In genomic region chr4:76753814-76754213, GRCh38 we compare ENCODE assay signal across 12 cellular contexts.
DNase-seq lines count a peak whose midpoint lies in the region; ATAC-seq and TF ChIP-seq lines count a peak whose summit lies in the region.
"Had no signal": no experiment of that assay in that cellular context is flagged by ENCODE, and none has a peak within 500 bp of the region (broad histone marks: within the 10 kb centered on the region; RNA-seq: fewer than 3 reads in every experiment).

No MANE protein-coding gene starts in this region.

- DNase-seq in AG10803 (ENCODE audit: low read depth) (peak; percentile 96), SJSA1 (ENCODE audit: low read depth in 1 of 2, low spot score in 2 of 2) (peak; percentile 84 to 92), esophagus squamous epithelium (lab: John Stamatoyannopoulos, UW) (no peak), neural crest cell (ENCODE audit: low read depth, low spot score) (peak; percentile 12)
- no peak for DNase-seq in CD4-positive, alpha-beta memory T cell
- no peak for DNase-seq in stimulated activated naive CD4-positive, alpha-beta T cell treated with Interleukin-2 at 50 U/mL for 16 hours (lab: John Stamatoyannopoulos, UW)
- DNase-seq: activated T-cell treated with anti-CD3 and anti-CD28 coated beads, Interleukin-2, amount 50 U/mL, for 48 hours; Caco-2; NCI-H1694 had no signal

- H3K4me3 ChIP-seq in AG10803 (ENCODE audit: low read length) (peak overlapping the region; percentile 8; the same call in 1 of the 2 replicates), SJSA1 (peak overlapping the region; percentile 13), esophagus squamous epithelium (peak overlapping the region in 1 of 4 donors; percentile 5)
- H3K4me3 ChIP-seq in CD4-positive, alpha-beta memory T cell (ENCODE audit: low read length in 2 of 2): no peak overlapping the region

- H3K27me3 Mint-ChIP-seq in neural crest cell (ENCODE audit: low read depth): no peaks in the 10 kb centered on the region
- H3K27me3 Mint-ChIP-seq in CD4-positive, alpha-beta memory T cell: peaks cover 18 to 24% of the 10 kb centered on the region in 2 donors

- peaks cover 55% of the 10 kb centered on the region for H3K4me1 Mint-ChIP-seq in neural crest cell
- no peaks in the 10 kb centered on the region for H3K4me1 Mint-ChIP-seq in CD4-positive, alpha-beta memory T cell

- H3K4me1 ChIP-seq in SJSA1 (replicated peaks) (peaks cover 56% of the 10 kb centered on the region), esophagus squamous epithelium (peaks cover 0 to 30% (median 12%) of the 10 kb centered on the region in 3 donors)
- H3K4me1 ChIP-seq in CD4-positive, alpha-beta memory T cell (ENCODE audit: insufficient read depth, low read length): no peaks in the 10 kb centered on the region
- H3K4me1 ChIP-seq: Caco-2 had no signal

- H3K4me3 Mint-ChIP-seq in neural crest cell: peak overlapping the region; percentile 70
- H3K4me3 Mint-ChIP-seq in CD4-positive, alpha-beta memory T cell: no peak overlapping the region
- H3K4me3 Mint-ChIP-seq: stimulated activated naive CD8-positive, alpha-beta T cell treated with anti-CD3 and anti-CD28 coated beads, Interleukin-15, Interleukin-2, amounts not matched to agents 100 ng/mL and 50 ng/mL, for 24 hours had no signal

- CTCF ChIA-PET in CD4-positive, alpha-beta memory T cell (lab: Charles Lee; ENCODE audit: partially characterized antibody): no interaction called here

- ATAC-seq in GM18907 (IDR thresholded peaks at IDR 0.05; ENCODE audit: unreplicated experiment) (no peak), GM21526 (IDR thresholded peaks at IDR 0.05; ENCODE audit: low FRiP score, unreplicated experiment) (no peak)

- H3K27me3 ChIP-seq in SJSA1 (replicated peaks) (no peaks in the 10 kb centered on the region), esophagus squamous epithelium (no peaks in the 10 kb centered on the region)
- no peaks in the 10 kb centered on the region for H3K27me3 ChIP-seq in CD4-positive, alpha-beta memory T cell (ENCODE audit: insufficient read depth, low read length)

- H3K9me3 ChIP-seq in SJSA1 (replicated peaks) (peaks cover 5% of the 10 kb centered on the region; the same call in 1 of the 2 replicates), esophagus squamous epithelium (no peaks in the 10 kb centered on the region)
- no peaks in the 10 kb centered on the region for H3K9me3 ChIP-seq in CD4-positive, alpha-beta memory T cell (ENCODE audit: control insufficient read depth in 1 of 2, low read length in 2 of 2)
- H3K9me3 ChIP-seq: Caco-2 had no signal

- H3K9me3 Mint-ChIP-seq in neural crest cell: no peaks in the 10 kb centered on the region
- peaks cover 0 to 9% (median 5%) of the 10 kb centered on the region in 8 donors for H3K9me3 Mint-ChIP-seq in CD4-positive, alpha-beta memory T cell

- peak overlapping the region; percentile 79 for H3K27ac Mint-ChIP-seq in neural crest cell (ENCODE audit: unreplicated experiment)
- H3K27ac Mint-ChIP-seq in CD4-positive, alpha-beta memory T cell: no peak overlapping the region
- H3K27ac Mint-ChIP-seq: stimulated activated naive CD8-positive, alpha-beta T cell treated with anti-CD3 and anti-CD28 coated beads, Interleukin-15, Interleukin-2, amounts not matched to agents 100 ng/mL and 50 ng/mL, for 24 hours had no signal

- H3K36me3 Mint-ChIP-seq in neural crest cell (ENCODE audit: low read depth): peaks cover 26% of the 10 kb centered on the region
- H3K36me3 Mint-ChIP-seq in CD4-positive, alpha-beta memory T cell: no peaks in the 10 kb centered on the region

- H3K27ac ChIP-seq in SJSA1: peak overlapping the region; percentile 85
- peak overlapping the region in 3 of 4 donors; percentile 46 to 69 (median 64) for H3K27ac ChIP-seq in esophagus squamous epithelium
- no peak overlapping the region for H3K27ac ChIP-seq in CD4-positive, alpha-beta memory T cell (ENCODE audit: low read depth, low read length)

- no peak for TF ChIP-seq POLR2A in esophagus squamous epithelium (IDR thresholded peaks at IDR 0.05)

- WGBS in esophagus squamous epithelium, 2 donors: 38 to 69% methylated on average over 3 of the region's 3 CpGs

- intact Hi-C loops in esophagus squamous epithelium (cut with DNase I): no loop called here
- intact Hi-C loops in CD4-positive, alpha-beta memory T cell (cut with micrococcal nuclease): no loop called here

- peaks cover 24% of the 10 kb centered on the region for H3K36me3 ChIP-seq in SJSA1
- peaks cover 0 to 19% (median 0%) of the 10 kb centered on the region in 3 donors for H3K36me3 ChIP-seq in esophagus squamous epithelium
- H3K36me3 ChIP-seq in CD4-positive, alpha-beta memory T cell (ENCODE audit: insufficient read depth, low read length): no peaks in the 10 kb centered on the region

- POLR2A ChIA-PET in CD4-positive, alpha-beta memory T cell (lab: Charles Lee; ENCODE audit: partially characterized antibody): no interaction called here

- TF ChIP-seq CTCF in AG10803 (conservative IDR thresholded peaks at IDR 0.05; ENCODE audit: low read length): no peak
- TF ChIP-seq CTCF in esophagus squamous epithelium (IDR thresholded peaks at IDR 0.05): no peak
- no peak for TF ChIP-seq CTCF in neural crest cell (conservative IDR thresholded peaks at IDR 0.05)

Comparison
In these comparisons a context has a peak if more than half of its experiments do, and no peak if none do; other contexts are left out.
1. DNase-seq: peak in AG10803 (single experiment), SJSA1 (2 of 2) and neural crest cell (single experiment); none in esophagus squamous epithelium (single experiment), CD4-positive, alpha-beta memory T cell (0 of 5) and stimulated activated naive CD4-positive, alpha-beta T cell treated with Interleukin-2 at 50 U/mL for 16 hours (single experiment).
2. H3K4me3 ChIP-seq: peak in AG10803 (single experiment) and SJSA1 (single experiment); none in CD4-positive, alpha-beta memory T cell (0 of 2).